8 cellular contexts compared by ENCODE assay signal in the genomic region with DNA sequence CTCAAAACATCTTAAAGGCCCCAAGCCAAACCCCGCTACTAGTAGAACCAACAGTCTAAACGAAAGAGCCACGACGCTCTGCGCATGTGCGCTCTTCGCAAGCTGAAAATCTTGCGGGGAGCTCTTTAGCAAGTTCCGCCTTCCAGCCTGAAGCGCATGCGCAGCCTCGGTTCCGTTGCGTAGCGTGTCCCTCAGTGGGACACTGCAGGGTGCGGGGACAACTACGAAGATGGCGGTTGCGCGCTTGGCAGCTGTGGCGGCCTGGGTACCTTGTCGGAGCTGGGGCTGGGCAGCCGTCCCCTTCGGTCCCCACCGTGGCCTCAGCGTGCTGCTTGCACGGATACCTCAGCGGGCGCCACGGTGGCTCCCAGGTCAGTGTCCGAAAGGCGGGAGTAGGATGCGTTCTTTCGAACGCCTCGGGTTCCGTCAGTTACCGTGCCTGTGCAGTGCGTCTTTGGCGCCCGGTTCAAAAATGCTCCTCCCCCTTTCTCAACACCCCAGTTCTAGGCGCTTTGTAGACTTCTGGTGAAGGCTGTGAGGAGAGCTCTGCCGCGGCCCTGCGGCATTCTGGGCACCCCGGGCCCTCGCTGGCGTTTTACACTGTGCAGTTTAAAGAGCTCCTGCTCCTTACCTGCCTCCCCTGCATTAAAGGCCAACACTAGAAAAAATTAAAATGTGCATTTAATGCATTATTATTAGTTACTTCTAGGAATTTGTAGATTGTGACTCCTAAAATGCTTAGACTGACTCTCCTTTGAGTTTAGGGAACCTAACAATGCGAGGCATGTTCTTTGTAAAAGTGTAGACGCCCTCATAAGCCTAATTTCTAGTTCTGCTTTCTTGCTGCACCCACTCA. TPM values are rescaled to one million over a fixed set of nuclear protein-coding genes. Genes with fewer than 3 reads are reported as not detected.
A peak's percentile ranks its signal among the peaks of the same experiment; 100 is the strongest.
DNase-seq lines count a peak whose midpoint lies in the region; ATAC-seq and TF ChIP-seq lines count a peak whose summit lies in the region.

A gene (plus strand): TSS at position 194 of the 856 bp plus-strand sequence. CDS start 36 bp downstream, at position 230.

- peak within 1 kb of the TSS; percentile 94 for H3K27ac Mint-ChIP-seq in activated CD8-positive, alpha-beta memory T cell treated with anti-CD3 and anti-CD28 coated beads, Interleukin-2, amount 10 ng/mL, durations not matched to agents 7 days and 5 days

- ATAC-seq in activated CD8-positive, alpha-beta memory T cell treated with anti-CD3 and anti-CD28 coated beads, Interleukin-2, amount 10 ng/mL, durations not matched to agents 7 days and 5 days = peak; percentile 96

- TF ChIP-seq CTCF in GM20000 (IDR thresholded peaks at IDR 0.05; ENCODE audit: extremely low read depth, missing control alignments) = no peak

- H3K36me3 Mint-ChIP-seq in activated CD8-positive, alpha-beta memory T cell treated with anti-CD3 and anti-CD28 coated beads, Interleukin-2, amount 10 ng/mL, durations not matched to agents 7 days and 5 days = peaks cover 25% of the 10 kb centered on the region

- in situ Hi-C loops in endometrial microvascular endothelial cells (cut with HindIII; ENCODE audit: inconsistent ontology term, low pct_unique_long_range_greater_than_20kb, low sequenced_read_pairs) = no loop called here

- CTCF ChIA-PET in activated CD8-positive, alpha-beta memory T cell treated with anti-CD3 and anti-CD28 coated beads, Interleukin-2, amount 10 ng/mL, durations not matched to agents 7 days and 5 days (lab: Charles Lee) = interaction anchor here (0.8 to 5.6 kb wide), 20 partner anchors 9 to 702 kb away, joined by 3 to 40 read pairs (median 4); no protein-coding TSS in a partner anchor

- H3K4me1 Mint-ChIP-seq in activated CD8-positive, alpha-beta memory T cell treated with anti-CD3 and anti-CD28 coated beads, Interleukin-2, amount 10 ng/mL, durations not matched to agents 7 days and 5 days = peaks cover 42% of the 10 kb centered on the region

- peak within 1 kb of the TSS; percentile 92 for H3K4me3 Mint-ChIP-seq in activated CD8-positive, alpha-beta memory T cell treated with anti-CD3 and anti-CD28 coated beads, Interleukin-2, amount 10 ng/mL, durations not matched to agents 7 days and 5 days

- DNase-seq in COLO668 (lab: John Stamatoyannopoulos, UW; ENCODE audit: unreplicated experiment) (peak; percentile 91), GM20000 (ENCODE audit: low spot score) (peak; percentile 89), HT-29 (ENCODE audit: low spot score) (peak; percentile 100), NOMO-1 treated with dmso at 0.1 percent for 144 hours (lab: John Stamatoyannopoulos, UW; ENCODE audit: unreplicated experiment) (peak; percentile 81), mesenteric fat pad (ENCODE audit: low spot score) (peak; percentile 98)
- peak; percentile 99 for DNase-seq in activated CD8-positive, alpha-beta memory T cell treated with anti-CD3 and anti-CD28 coated beads, Interleukin-2, amount 10 ng/mL, durations not matched to agents 7 days and 5 days
- DNase-seq in stimulated activated CD8-positive, alpha-beta memory T cell treated with anti-CD3 and anti-CD28 coated beads, Interleukin-15, amount 100 ng/mL, for 24 hours (ENCODE audit: low read depth) = peak; percentile 94

- H3K27me3 Mint-ChIP-seq in activated CD8-positive, alpha-beta memory T cell treated with anti-CD3 and anti-CD28 coated beads, Interleukin-2, amount 10 ng/mL, durations not matched to agents 7 days and 5 days = no peaks in the 10 kb centered on the region

- no peaks in the 10 kb centered on the region for H3K9me3 Mint-ChIP-seq in activated CD8-positive, alpha-beta memory T cell treated with anti-CD3 and anti-CD28 coated beads, Interleukin-2, amount 10 ng/mL, durations not matched to agents 7 days and 5 days (ENCODE audit: low read depth)

RNA-seq across cellular contexts. Expression of the gene that starts here (rescaled TPM):
- 16.5 and 22.9 TPM in 2 replicates for total RNA-seq in HT-29 (2014; rRNA removed; shearing (Covaris generic))
- 10 to 100 TPM; 45.2 to 50.7 TPM for total RNA-seq in activated CD8-positive, alpha-beta memory T cell treated with anti-CD3 and anti-CD28 coated beads, Interleukin-2, amount 10 ng/mL, durations not matched to agents 7 days and 5 days
- total RNA-seq in endometrial microvascular endothelial cells (ENCODE audit: inconsistent ontology term) = 37.5 TPM
- total RNA-seq in mesenteric fat pad = 17.6 TPM

Comparison
In these comparisons a context has a peak if more than half of its experiments do, and no peak if none do; other contexts are left out.
1. Peak in every context shown above with its lines: DNase-seq and ATAC-seq.